8 cellular contexts compared by ENCODE assay signal in the genomic region with DNA sequence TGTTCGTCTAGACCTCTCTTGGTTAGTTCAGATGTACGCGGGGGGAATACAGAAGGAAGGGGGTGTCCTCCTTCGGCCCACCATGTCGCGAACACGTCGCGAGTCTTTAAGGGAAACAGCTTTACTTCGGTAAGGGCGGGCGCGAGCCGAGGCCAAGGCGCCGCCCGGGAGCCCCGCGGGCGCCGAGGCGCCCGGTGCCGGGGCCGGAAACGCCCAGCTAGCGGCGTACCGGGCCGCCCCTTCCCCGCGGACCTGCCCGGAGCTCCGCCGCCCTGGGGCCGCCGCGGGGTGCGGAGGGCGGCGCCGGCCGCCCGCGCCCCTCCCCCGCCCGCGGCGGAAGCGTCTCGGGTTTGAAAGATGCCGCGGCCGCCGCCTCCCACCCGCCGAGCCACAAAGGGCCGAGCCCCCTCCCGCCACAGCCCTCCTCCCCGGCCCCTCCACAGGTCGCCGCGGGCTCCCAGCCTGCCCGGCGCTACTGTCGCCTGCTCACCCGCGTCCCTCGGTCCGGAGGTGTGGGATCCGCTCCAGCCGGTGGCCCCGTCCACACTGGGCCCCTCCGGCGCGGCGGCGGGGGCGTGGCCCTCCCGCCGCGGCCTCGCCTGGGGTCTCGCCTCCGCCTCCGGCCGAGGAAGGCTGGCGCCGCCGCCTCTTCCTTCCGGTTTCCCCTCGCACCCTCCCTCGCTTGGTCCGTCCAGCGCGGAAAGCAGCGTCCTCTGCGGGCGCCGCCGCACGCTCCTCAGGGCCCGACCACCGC. TPM values are rescaled to one million over a fixed set of nuclear protein-coding genes. Genes with fewer than 3 reads are reported as not detected.
A peak's percentile ranks its signal among the peaks of the same experiment; 100 is the strongest.
DNase-seq lines count a peak whose midpoint lies in the region; ATAC-seq and TF ChIP-seq lines count a peak whose summit lies in the region.

A gene (minus strand): TSS at position 715 of the 754 bp plus-strand sequence. CDS start 12,156 bp downstream, outside the sequence.

- ATAC-seq in GM18907 (IDR thresholded peaks at IDR 0.05; ENCODE audit: unreplicated experiment) = peak; percentile 77
- ATAC-seq in HG03135 (IDR thresholded peaks at IDR 0.05; ENCODE audit: unreplicated experiment) = peak; percentile 57

- 0 to 1% methylated on average over 32 to 78 of the region's 104 CpGs for WGBS in lower leg skin, 2 donors

- no peak for TF ChIP-seq POLR2A in lower leg skin (IDR thresholded peaks at IDR 0.05)

- peak; percentile 84 for DNase-seq in AG10803 (ENCODE audit: low read depth)
- peak; percentile 82 for DNase-seq in NCI-H510A treated with DMSO at 0.1 percent for 48 hours (lab: John Stamatoyannopoulos, UW)
- peak; percentile 73 for DNase-seq in activated CD4-positive, alpha-beta T cell treated with anti-CD3 and anti-CD28 coated beads, Interleukin-2, amount 50 U/mL, for 1 hour
- peak; percentile 7 to 85 (median 74) for DNase-seq in dorsolateral prefrontal cortex
- DNase-seq in lower leg skin (ENCODE audit: low spot score in 2 of 2) = peak; percentile 79 to 96
- DNase-seq in stimulated activated CD4-positive, alpha-beta T cell treated with anti-CD3 and anti-CD28 coated beads, Interleukin-4, amount 100 ng/mL, for 4 hours = peak; percentile 27 to 69

- intact Hi-C loops in dorsolateral prefrontal cortex (cut with DNase I) (loop anchor here (1.0 to 5.0 kb wide), 2 partner anchors 51 to 66 kb away; a partner anchor contains a TSS), lower leg skin (cut with DNase I; ENCODE audit: low total_unique reads) (loop anchor here (5.0 kb wide), 1 partner anchor 51 kb away; no protein-coding TSS in a partner anchor)

- peak within 1 kb of the TSS; percentile 80 to 100 (median 97) for H3K27ac ChIP-seq in dorsolateral prefrontal cortex

- no peak for TF ChIP-seq CTCF in AG10803 (conservative IDR thresholded peaks at IDR 0.05; ENCODE audit: low read length)
- peak in 7 of 56 donors; percentile 5 to 29 (median 9) for TF ChIP-seq CTCF in dorsolateral prefrontal cortex (IDR thresholded peaks at IDR 0.05 in 54 of 56, conservative IDR thresholded peaks at IDR 0.05 in 2 of 56; ENCODE audit: low read depth in 1 of 56, partially characterized antibody in 56 of 56)
- TF ChIP-seq CTCF in lower leg skin (IDR thresholded peaks at IDR 0.05) = no peak

- H3K4me3 ChIP-seq in AG10803 (ENCODE audit: low read length) (peak within 1 kb of the TSS; percentile 86), dorsolateral prefrontal cortex (peak within 1 kb of the TSS; percentile 59 to 98 (median 77)), lower leg skin (ENCODE audit: low read depth, poor library complexity, severe bottlenecking) (peak within 1 kb of the TSS; percentile 89)

- no peaks in the 10 kb centered on the region for H3K27me3 ChIP-seq in dorsolateral prefrontal cortex

RNA-seq across cellular contexts. Expression of the gene that starts here (rescaled TPM):
- 10 to 100 TPM; 29.1 to 48.6 (median 40.9) TPM for total RNA-seq in dorsolateral prefrontal cortex
- 10 to 100 TPM; 24.3 to 38.9 (median 35.5) TPM for total RNA-seq in lower leg skin

Comparison
In these comparisons a context has a peak if more than half of its experiments do, and no peak if none do; other contexts are left out.
1. Peak in every context shown above with its lines: DNase-seq, ATAC-seq, H3K4me3 ChIP-seq and H3K27ac ChIP-seq.